ENCODE assay signal across 8 cellular contexts in genomic region chr7:150285849-150286754, GRCh38. TPM values are rescaled to one million over a fixed set of nuclear protein-coding genes. Genes with fewer than 3 reads are reported as not detected.
A peak's percentile ranks its signal among the peaks of the same experiment; 100 is the strongest.
DNase-seq lines count a peak whose midpoint lies in the region; ATAC-seq, FAIRE-seq and TF ChIP-seq lines count a peak whose summit lies in the region.
"Not testable (repeated sequence)": the region's sequence is repeated elsewhere in the genome, so short reads cannot be mapped to it uniquely, and the experiment has no call there.

No MANE protein-coding gene starts in this region.

- TF ChIP-seq CTCF in GM20000 (IDR thresholded peaks at IDR 0.05; ENCODE audit: extremely low read depth, missing control alignments) (peak; percentile 37), LNCAP (IDR thresholded peaks at IDR 0.05) (peak; percentile 75), lung (IDR thresholded peaks at IDR 0.05; ENCODE audit: control extremely low read depth, extremely low read depth) (peak; percentile 6)
- not testable (repeated sequence) for TF ChIP-seq CTCF in endothelial cell (IDR thresholded peaks at IDR 0.05; ENCODE audit: unreplicated experiment)

- H3K4me3 ChIP-seq in CD4-positive, alpha-beta memory T cell (ENCODE audit: low read length in 2 of 2); lung: not testable (repeated sequence)

- not testable (repeated sequence) for H3K9me3 Mint-ChIP-seq in CD4-positive, alpha-beta memory T cell; activated T-cell treated with anti-CD3 and anti-CD28 coated beads, Interleukin-2, amount 50 U/mL, for 72 hours; endothelial cell (ENCODE audit: unreplicated experiment)

- H3K36me3 Mint-ChIP-seq in CD4-positive, alpha-beta memory T cell; activated T-cell treated with anti-CD3 and anti-CD28 coated beads, Interleukin-2, amount 50 U/mL, for 72 hours (ENCODE audit: insufficient read depth in 2 of 2); endothelial cell (ENCODE audit: low read depth, unreplicated experiment): not testable (repeated sequence)

- FAIRE-seq in RCC 7860 (lab: Jason Lieb, UNC) = peak; percentile 57

- peak in 4 of 5 donors; percentile 27 to 47 (median 33) for DNase-seq in CD4-positive, alpha-beta memory T cell
- not testable (repeated sequence) for DNase-seq in GM20000 (ENCODE audit: low spot score); lung (ENCODE audit: low spot score)
- peak; percentile 16 for DNase-seq in RCC 7860 (ENCODE audit: low spot score)
- peak; percentile 27 to 37 for DNase-seq in activated T-cell treated with anti-CD3 and anti-CD28 coated beads, Interleukin-2, amount 50 U/mL, for 72 hours
- DNase-seq in endothelial cell (ENCODE audit: low spot score) = peak; percentile 20
- peak; percentile 3 for DNase-seq in stimulated activated CD4-positive, alpha-beta T cell treated with anti-CD3 and anti-CD28 coated beads, Interleukin-2, amount 100 ng/mL, for 4 hours (ENCODE audit: low read depth)

- not testable (repeated sequence) for H3K27ac Mint-ChIP-seq in CD4-positive, alpha-beta memory T cell; activated T-cell treated with anti-CD3 and anti-CD28 coated beads, Interleukin-2, amount 50 U/mL, for 72 hours; endothelial cell (ENCODE audit: unreplicated experiment)

- not testable (repeated sequence) for H3K27me3 ChIP-seq in CD4-positive, alpha-beta memory T cell (ENCODE audit: insufficient read depth, low read length); lung (ENCODE audit: control insufficient read depth, insufficient read depth)

- not testable (repeated sequence) for H3K27ac ChIP-seq in CD4-positive, alpha-beta memory T cell (ENCODE audit: low read depth, low read length); lung (ENCODE audit: low read depth in 1 of 2, low read length in 1 of 2)

- WGBS in lung, 2 donors = 33 to 36% methylated on average over 15 to 16 of the region's 16 CpGs

- not testable (repeated sequence) for H3K9me3 ChIP-seq in CD4-positive, alpha-beta memory T cell (ENCODE audit: control insufficient read depth in 1 of 2, low read length in 2 of 2); lung (ENCODE audit: control insufficient read depth in 2 of 2, insufficient read depth in 1 of 2, low read length in 1 of 2)

- CTCF ChIA-PET in CD4-positive, alpha-beta memory T cell (lab: Charles Lee; ENCODE audit: partially characterized antibody) = interaction anchor here (0.7 kb wide), 2 partner anchors 153 to 473 kb away, joined by 3 read pairs; no protein-coding TSS in a partner anchor

- not testable (repeated sequence) for H3K4me1 ChIP-seq in CD4-positive, alpha-beta memory T cell (ENCODE audit: insufficient read depth, low read length); lung (ENCODE audit: control insufficient read depth in 2 of 2, insufficient read depth in 2 of 2, low read length in 2 of 2)

- H3K27me3 Mint-ChIP-seq in CD4-positive, alpha-beta memory T cell; activated T-cell treated with anti-CD3 and anti-CD28 coated beads, Interleukin-2, amount 50 U/mL, for 72 hours (ENCODE audit: low read depth); endothelial cell (ENCODE audit: unreplicated experiment): not testable (repeated sequence)

- intact Hi-C loops in CD4-positive, alpha-beta memory T cell (cut with micrococcal nuclease) = loop anchor here (2.0 to 5.0 kb wide), 3 partner anchors 135 to 701 kb away; no protein-coding TSS in a partner anchor

- not testable (repeated sequence) for H3K4me1 Mint-ChIP-seq in CD4-positive, alpha-beta memory T cell; endothelial cell (ENCODE audit: unreplicated experiment)
- peaks cover 11% of the 10 kb centered on the region for H3K4me1 Mint-ChIP-seq in activated T-cell treated with anti-CD3 and anti-CD28 coated beads, Interleukin-2, amount 50 U/mL, for 72 hours (ENCODE audit: low read depth)

- H3K36me3 ChIP-seq in CD4-positive, alpha-beta memory T cell (ENCODE audit: insufficient read depth, low read length); lung (ENCODE audit: control insufficient read depth in 2 of 2, insufficient read depth in 2 of 2, low read length in 2 of 2): not testable (repeated sequence)

- peak; percentile 73 to 84 for ATAC-seq in activated T-cell treated with anti-CD3 and anti-CD28 coated beads, Interleukin-2, amount 50 U/mL, for 72 hours (replicated peaks in 1 of 2)
- peak; percentile 86 for ATAC-seq in lung (ENCODE audit: insufficient read depth, low FRiP score)

- not testable (repeated sequence) for H3K4me3 Mint-ChIP-seq in CD4-positive, alpha-beta memory T cell; activated T-cell treated with anti-CD3 and anti-CD28 coated beads, Interleukin-2, amount 50 U/mL, for 72 hours; endothelial cell (ENCODE audit: unreplicated experiment)

- POLR2A ChIA-PET in CD4-positive, alpha-beta memory T cell (lab: Charles Lee; ENCODE audit: partially characterized antibody) = not testable (repeated sequence)

RNA-seq across cellular contexts. Expression of gene LRRC61, which starts 37.1 kb away (rescaled TPM):
- 10 to 100 TPM; 11.0 to 12.8 TPM for total RNA-seq in CD4-positive, alpha-beta memory T cell
- polyA plus RNA-seq in CD4-positive, alpha-beta memory T cell = 10 to 100 TPM; 14.8 to 16.0 TPM
- 10 to 100 TPM; 37.1 to 37.3 TPM for total RNA-seq in activated T-cell treated with anti-CD3 and anti-CD28 coated beads, Interleukin-2, amount 50 U/mL, for 72 hours
- total RNA-seq in endothelial cell (ENCODE audit: unreplicated experiment) = 5.1 TPM
- 10 to 100 TPM in 1 of 2 donors, 1 to 10 TPM in 1; 9.4 to 18.8 TPM for total RNA-seq in lung
- polyA plus RNA-seq in lung = 10 to 100 TPM in 1 of 2 donors, 1 to 10 TPM in 1; 7.1 to 16.6 TPM

RNA-seq across cellular contexts. Expression of gene ACTR3C, which starts 37.2 kb away (rescaled TPM):
- total RNA-seq in CD4-positive, alpha-beta memory T cell = 10 to 100 TPM; 13.0 to 17.8 TPM
- 1 to 10 TPM; 3.6 to 8.6 TPM for polyA plus RNA-seq in CD4-positive, alpha-beta memory T cell
- total RNA-seq in activated T-cell treated with anti-CD3 and anti-CD28 coated beads, Interleukin-2, amount 50 U/mL, for 72 hours = 10 to 100 TPM in 1 of 2 donors, 1 to 10 TPM in 1; 6.3 to 13.0 TPM
- total RNA-seq in endothelial cell (ENCODE audit: unreplicated experiment) (0.87 TPM), lung (10 to 100 TPM; 13.0 to 34.2 TPM)
- polyA plus RNA-seq in lung = 1 to 10 TPM; 6.8 to 8.1 TPM

RNA-seq across cellular contexts. Expression of gene RARRES2, which starts 55.3 kb away (rescaled TPM):
- not detected for total RNA-seq in CD4-positive, alpha-beta memory T cell
- not detected for polyA plus RNA-seq in CD4-positive, alpha-beta memory T cell
- not detected for total RNA-seq in activated T-cell treated with anti-CD3 and anti-CD28 coated beads, Interleukin-2, amount 50 U/mL, for 72 hours
- 4.9 TPM for total RNA-seq in endothelial cell (ENCODE audit: unreplicated experiment)
- 100 to 1,000 TPM; 123 to 161 TPM for total RNA-seq in lung
- 100 to 1,000 TPM; 164 to 212 TPM for polyA plus RNA-seq in lung

Comparison
In these comparisons a context has a peak if more than half of its experiments do, and no peak if none do; other contexts are left out.
1. RNA of gene RARRES2, which starts 55.3 kb away (total RNA-seq): 123 to 161 TPM in lung; 4.9 TPM in endothelial cell (single experiment), not detected in CD4-positive, alpha-beta memory T cell and not detected in activated T-cell treated with anti-CD3 and anti-CD28 coated beads, Interleukin-2, amount 50 U/mL, for 72 hours; every median in the first group is over 10 times any median in the second.